In the genomic region with DNA sequence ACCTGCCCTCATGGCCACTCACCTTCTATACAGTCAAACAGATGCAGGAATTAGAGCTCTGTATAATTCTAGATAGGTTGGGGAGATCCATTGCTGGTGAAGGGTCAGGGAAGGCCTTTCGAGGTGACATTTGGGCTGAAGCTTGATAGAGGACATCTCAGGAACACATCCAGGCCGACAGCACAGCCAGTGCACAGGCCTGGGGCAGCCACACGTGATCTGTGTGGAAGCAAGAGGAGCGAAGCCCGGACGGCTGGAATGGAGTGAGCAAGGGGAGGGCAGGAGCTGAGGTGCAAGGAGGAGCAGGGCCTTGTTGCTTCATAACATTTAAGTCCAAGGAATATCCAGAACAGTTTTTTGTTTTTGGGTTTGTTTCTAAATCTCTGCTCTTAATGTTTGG, we compare ENCODE assay signal across 22 cellular contexts. TPM values are rescaled to one million over a fixed set of nuclear protein-coding genes. Genes with fewer than 3 reads are reported as not detected.
"Had no signal": no experiment of that assay in that cellular context is flagged by ENCODE, and none has a peak within 500 bp of the region (broad histone marks: within the 10 kb centered on the region; RNA-seq: fewer than 3 reads in every experiment).

No MANE protein-coding gene starts in this region.

- FAIRE-seq: astrocyte, bronchial epithelial cell, endometrium, kidney had no signal

- H3K9me3 Mint-ChIP-seq: activated CD4-positive, alpha-beta memory T cell treated with anti-CD3 and anti-CD28 coated beads, Interleukin-2, amount 10 ng/mL, durations not matched to agents 7 days and 5 days; natural killer cell treated with Interleukin-12 subunit alpha and Interleukin-12 subunit beta and Interleukin-15 and Interleukin-18, amount 100 ng/mL, for 72 hours; stimulated activated naive CD8-positive, alpha-beta T cell treated with anti-CD3 and anti-CD28 coated beads, Interleukin-15, Interleukin-2, amounts not matched to agents 100 ng/mL and 50 ng/mL, for 24 hours; type B pancreatic cell had no signal

- H3K36me3 Mint-ChIP-seq: natural killer cell treated with Interleukin-12 subunit alpha and Interleukin-12 subunit beta and Interleukin-15 and Interleukin-18, amount 100 ng/mL, for 72 hours; type B pancreatic cell had no signal

- H3K27me3 Mint-ChIP-seq: activated CD4-positive, alpha-beta memory T cell treated with anti-CD3 and anti-CD28 coated beads, Interleukin-2, amount 10 ng/mL, durations not matched to agents 7 days and 5 days; natural killer cell treated with Interleukin-12 subunit alpha and Interleukin-12 subunit beta and Interleukin-15 and Interleukin-18, amount 100 ng/mL, for 72 hours; stimulated activated naive CD8-positive, alpha-beta T cell treated with anti-CD3 and anti-CD28 coated beads, Interleukin-15, Interleukin-2, amounts not matched to agents 100 ng/mL and 50 ng/mL, for 24 hours; type B pancreatic cell had no signal

- H3K4me3 Mint-ChIP-seq: activated CD4-positive, alpha-beta memory T cell treated with anti-CD3 and anti-CD28 coated beads, Interleukin-2, amount 10 ng/mL, durations not matched to agents 7 days and 5 days; natural killer cell treated with Interleukin-12 subunit alpha and Interleukin-12 subunit beta and Interleukin-15 and Interleukin-18, amount 100 ng/mL, for 72 hours; stimulated activated naive CD8-positive, alpha-beta T cell treated with anti-CD3 and anti-CD28 coated beads, Interleukin-15, Interleukin-2, amounts not matched to agents 100 ng/mL and 50 ng/mL, for 24 hours; type B pancreatic cell had no signal

- H3K27ac Mint-ChIP-seq: activated CD4-positive, alpha-beta memory T cell treated with anti-CD3 and anti-CD28 coated beads, Interleukin-2, amount 10 ng/mL, durations not matched to agents 7 days and 5 days; natural killer cell treated with Interleukin-12 subunit alpha and Interleukin-12 subunit beta and Interleukin-15 and Interleukin-18, amount 100 ng/mL, for 72 hours; stimulated activated naive CD8-positive, alpha-beta T cell treated with anti-CD3 and anti-CD28 coated beads, Interleukin-15, Interleukin-2, amounts not matched to agents 100 ng/mL and 50 ng/mL, for 24 hours; type B pancreatic cell had no signal

- H3K4me3 ChIP-seq: smooth muscle cell, suprapubic skin had no signal

- H3K4me2 ChIP-seq: smooth muscle cell had no signal

- H3K27ac ChIP-seq: suprapubic skin had no signal

- H3K27me3 ChIP-seq: suprapubic skin had no signal

- H3K9me3 ChIP-seq: suprapubic skin had no signal

- ATAC-seq: esophagus mucosa; natural killer cell treated with Interleukin-12 subunit alpha and Interleukin-12 subunit beta and Interleukin-15 and Interleukin-18, amount 100 ng/mL, for 72 hours had no signal

- H3K4me1 Mint-ChIP-seq: activated CD4-positive, alpha-beta memory T cell treated with anti-CD3 and anti-CD28 coated beads, Interleukin-2, amount 10 ng/mL, durations not matched to agents 7 days and 5 days had no signal

- DNase-seq: activated CD4-positive, alpha-beta memory T cell treated with anti-CD3 and anti-CD28 coated beads, Interleukin-2, amount 10 ng/mL, durations not matched to agents 7 days and 5 days; activated T-cell treated with anti-CD3 and anti-CD28 coated beads, Interleukin-2, amount 50 U/mL, for 48 hours; hippocampal formation; kidney; mesendoderm; nucleus accumbens; posterior cingulate gyrus; stimulated activated CD4-positive, alpha-beta T cell treated with anti-CD3 and anti-CD28 coated beads, Interleukin-4, amount 100 ng/mL, for 4 hours; stimulated activated CD8-positive, alpha-beta memory T cell treated with anti-CD3 and anti-CD28 coated beads, Interleukin-4, amount 100 ng/mL, for 48 hours had no signal

RNA-seq across cellular contexts. Expression of a gene that starts 4.5 kb away (rescaled TPM):
- total RNA-seq: activated CD4-positive, alpha-beta memory T cell treated with anti-CD3 and anti-CD28 coated beads, Interleukin-2, amount 10 ng/mL, durations not matched to agents 7 days and 5 days; astrocyte; bronchial epithelial cell; dermis microvascular lymphatic vessel endothelial cell; esophagus mucosa; kidney; liver; natural killer cell treated with Interleukin-12 subunit alpha and Interleukin-12 subunit beta and Interleukin-15 and Interleukin-18, amount 100 ng/mL, for 72 hours; SK-MEL-5; smooth muscle cell; suprapubic skin had no signal
- polyA plus RNA-seq: adipose tissue, liver, smooth muscle cell had no signal

RNA-seq across cellular contexts. Expression of a gene that starts 45.8 kb away (rescaled TPM):
- total RNA-seq: activated CD4-positive, alpha-beta memory T cell treated with anti-CD3 and anti-CD28 coated beads, Interleukin-2, amount 10 ng/mL, durations not matched to agents 7 days and 5 days; natural killer cell treated with Interleukin-12 subunit alpha and Interleukin-12 subunit beta and Interleukin-15 and Interleukin-18, amount 100 ng/mL, for 72 hours; SK-MEL-5; smooth muscle cell had no signal
- polyA plus RNA-seq: smooth muscle cell had no signal
